In the genomic region with DNA sequence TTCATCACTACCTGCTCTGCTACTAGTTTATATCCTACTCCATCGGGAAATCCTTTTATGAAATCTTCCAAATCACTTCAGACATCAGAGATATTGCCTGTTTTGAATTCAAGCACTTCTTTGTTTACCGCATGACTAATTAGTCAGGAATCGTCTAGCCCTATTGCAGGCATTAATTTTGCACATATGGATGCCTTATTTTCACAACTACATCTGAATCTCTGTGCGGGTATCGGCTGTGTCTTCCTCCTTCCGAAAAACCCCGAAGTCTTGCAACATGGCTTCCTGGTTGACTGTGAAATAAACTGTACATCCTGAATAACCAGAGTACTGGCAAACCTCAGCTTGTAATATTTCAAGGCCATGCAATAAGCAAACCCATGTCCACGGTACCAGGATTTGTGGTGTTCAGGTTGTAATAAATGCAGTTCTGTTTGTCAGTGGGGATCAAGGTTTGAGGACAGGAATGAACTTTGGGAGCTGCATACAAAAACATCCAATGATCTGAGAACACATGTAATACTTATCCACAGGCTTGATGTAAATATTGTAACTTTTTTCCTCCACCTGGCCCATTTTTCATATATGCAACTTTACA, we compare ENCODE assay signal across 21 cellular contexts.
A peak's percentile ranks its signal among the peaks of the same experiment; 100 is the strongest.
DNase-seq lines count a peak whose midpoint lies in the region; FAIRE-seq and TF ChIP-seq lines count a peak whose summit lies in the region.
"Had no signal": no experiment of that assay in that cellular context is flagged by ENCODE, and none has a peak within 500 bp of the region (broad histone marks: within the 10 kb centered on the region; RNA-seq: fewer than 3 reads in every experiment).

No MANE protein-coding gene starts in this region.

- H3K4me3 ChIP-seq in epithelial cell of esophagus (ENCODE audit: low read length) (no peak overlapping the region), kidney (ENCODE audit: low read length in 2 of 2) (no peak overlapping the region)
- H3K4me3 ChIP-seq: heart left ventricle, thoracic aorta had no signal

- no peaks in the 10 kb centered on the region for H3K4me1 ChIP-seq in kidney (ENCODE audit: control insufficient read depth in 1 of 2, insufficient read depth in 1 of 2, low read depth in 1 of 2, low read length in 2 of 2)

- H3K4me3 Mint-ChIP-seq in progenitor cell of endocrine pancreas (ENCODE audit: low read depth), result no peak overlapping the region
- no peak overlapping the region for H3K4me3 Mint-ChIP-seq in activated T-cell treated with anti-CD3 and anti-CD28 coated beads, Interleukin-2, amount 50 U/mL, for 24 hours
- H3K4me3 Mint-ChIP-seq: activated CD4-positive, alpha-beta T cell treated with anti-CD3 and anti-CD28 coated beads, Interleukin-2, amount 10 ng/mL, durations not matched to agents 24 days and 14 days; B cell; central memory CD8-positive, alpha-beta T cell; stimulated activated memory B cell treated with anti-CD40 and anti-IgM and Interleukin-4, amounts not matched to agents 10 μg/mL and 1 μg/mL and 100 μg/mL, for 72 hours had no signal

- H3K4me1 Mint-ChIP-seq in progenitor cell of endocrine pancreas (ENCODE audit: low read depth), result peaks cover 15% of the 10 kb centered on the region
- no peaks in the 10 kb centered on the region for H3K4me1 Mint-ChIP-seq in activated T-cell treated with anti-CD3 and anti-CD28 coated beads, Interleukin-2, amount 50 U/mL, for 24 hours (ENCODE audit: low read depth)
- H3K4me1 Mint-ChIP-seq: activated CD4-positive, alpha-beta T cell treated with anti-CD3 and anti-CD28 coated beads, Interleukin-2, amount 10 ng/mL, durations not matched to agents 24 days and 14 days; B cell; central memory CD8-positive, alpha-beta T cell; stimulated activated memory B cell treated with anti-CD40 and anti-IgM and Interleukin-4, amounts not matched to agents 10 μg/mL and 1 μg/mL and 100 μg/mL, for 72 hours had no signal

- H3K27ac ChIP-seq in kidney (ENCODE audit: low read depth in 2 of 2, low read length in 2 of 2), result no peak overlapping the region
- H3K27ac ChIP-seq: heart left ventricle, thoracic aorta had no signal

- no peaks in the 10 kb centered on the region for H3K27me3 Mint-ChIP-seq in progenitor cell of endocrine pancreas
- peaks cover 6% of the 10 kb centered on the region for H3K27me3 Mint-ChIP-seq in activated T-cell treated with anti-CD3 and anti-CD28 coated beads, Interleukin-2, amount 50 U/mL, for 24 hours
- H3K27me3 Mint-ChIP-seq: B cell; stimulated activated memory B cell treated with anti-CD40 and anti-IgM and Interleukin-4, amounts not matched to agents 10 μg/mL and 1 μg/mL and 100 μg/mL, for 72 hours had no signal

- H3K36me3 Mint-ChIP-seq in progenitor cell of endocrine pancreas (ENCODE audit: insufficient read depth), result peaks cover 6% of the 10 kb centered on the region
- H3K36me3 Mint-ChIP-seq in activated T-cell treated with anti-CD3 and anti-CD28 coated beads, Interleukin-2, amount 50 U/mL, for 24 hours (ENCODE audit: low read depth), result no peaks in the 10 kb centered on the region
- H3K36me3 Mint-ChIP-seq: stimulated activated memory B cell treated with anti-CD40 and anti-IgM and Interleukin-4, amounts not matched to agents 10 μg/mL and 1 μg/mL and 100 μg/mL, for 72 hours had no signal

- TF ChIP-seq CTCF in epithelial cell of esophagus (IDR thresholded peaks at IDR 0.05; ENCODE audit: insufficient read depth, low read depth, low read length, missing control alignments) (no peak), progenitor cell of endocrine pancreas (IDR thresholded peaks at IDR 0.05; ENCODE audit: unreplicated experiment) (no peak), kidney (IDR thresholded peaks at IDR 0.05; ENCODE audit: borderline replicate concordance, extremely low read depth, insufficient read depth) (no peak)

- DNase-seq in GF-D8 (lab: John Stamatoyannopoulos, UW) (peak; percentile 44), NOMO-1 (lab: John Stamatoyannopoulos, UW; ENCODE audit: unreplicated experiment in 2 of 2) (peak; percentile 56 to 66), epithelial cell of esophagus (ENCODE audit: low read depth) (peak; percentile 45), progenitor cell of endocrine pancreas (ENCODE audit: low spot score, unreplicated experiment) (no peak), DMS 273 (lab: John Stamatoyannopoulos, UW; ENCODE audit: unreplicated experiment) (no peak), kidney (no peak)
- DNase-seq in activated T-cell treated with anti-CD3 and anti-CD28 coated beads, Interleukin-2, amount 50 U/mL, for 24 hours, result no peak
- DNase-seq: activated CD4-positive, alpha-beta T cell treated with anti-CD3 and anti-CD28 coated beads, Interleukin-2, amount 10 ng/mL, durations not matched to agents 24 days and 14 days; activated CD8-positive, alpha-beta memory T cell treated with anti-CD3 and anti-CD28 coated beads, Interleukin-2, amount 50 U/mL, for 48 hours; activated gamma-delta T cell; amygdala; Calu3; erythroblast; heart left ventricle; NCI-H1694 treated with DMSO at 0.1 percent for 48 hours; NK-92 treated with Interleukin-12 subunit alpha and Interleukin-12 subunit beta, amount 100 ng/mL, for 24 hours; T-helper 1 cell had no signal

- FAIRE-seq in kidney (lab: Jason Lieb, UNC), result no peak

- no peak overlapping the region for H3K9ac ChIP-seq in kidney (ENCODE audit: low read length in 2 of 2)

- no peaks in the 10 kb centered on the region for H3K36me3 ChIP-seq in kidney (ENCODE audit: control insufficient read depth in 1 of 2, insufficient read depth in 2 of 2, low read length in 2 of 2)
- H3K36me3 ChIP-seq: heart left ventricle, thoracic aorta had no signal

- intact Hi-C loops in kidney (cut with DNase I), result no loop called here

- no peaks in the 10 kb centered on the region for H3K9me3 Mint-ChIP-seq in progenitor cell of endocrine pancreas (ENCODE audit: low read depth)
- no peaks in the 10 kb centered on the region for H3K9me3 Mint-ChIP-seq in activated T-cell treated with anti-CD3 and anti-CD28 coated beads, Interleukin-2, amount 50 U/mL, for 24 hours

- peak overlapping the region; percentile 59 for H3K27ac Mint-ChIP-seq in progenitor cell of endocrine pancreas
- H3K27ac Mint-ChIP-seq in activated T-cell treated with anti-CD3 and anti-CD28 coated beads, Interleukin-2, amount 50 U/mL, for 24 hours, result no peak overlapping the region
- H3K27ac Mint-ChIP-seq: activated CD4-positive, alpha-beta T cell treated with anti-CD3 and anti-CD28 coated beads, Interleukin-2, amount 10 ng/mL, durations not matched to agents 24 days and 14 days; B cell; stimulated activated memory B cell treated with anti-CD40 and anti-IgM and Interleukin-4, amounts not matched to agents 10 μg/mL and 1 μg/mL and 100 μg/mL, for 72 hours had no signal

- no peaks in the 10 kb centered on the region for H3K9me3 ChIP-seq in kidney (ENCODE audit: control insufficient read depth in 1 of 2, low read length in 2 of 2)
- H3K9me3 ChIP-seq: heart left ventricle, thoracic aorta had no signal

Comparison
In these comparisons a context has a peak if more than half of its experiments do, and no peak if none do; other contexts are left out.
1. DNase-seq: peak in GF-D8 (single experiment), NOMO-1 (2 of 2) and epithelial cell of esophagus (single experiment); none in progenitor cell of endocrine pancreas (single experiment), activated T-cell treated with anti-CD3 and anti-CD28 coated beads, Interleukin-2, amount 50 U/mL, for 24 hours (single experiment), DMS 273 (single experiment) and kidney (single experiment).